Comparison of ENCODE assay signal across 11 cellular contexts in the genomic region with DNA sequence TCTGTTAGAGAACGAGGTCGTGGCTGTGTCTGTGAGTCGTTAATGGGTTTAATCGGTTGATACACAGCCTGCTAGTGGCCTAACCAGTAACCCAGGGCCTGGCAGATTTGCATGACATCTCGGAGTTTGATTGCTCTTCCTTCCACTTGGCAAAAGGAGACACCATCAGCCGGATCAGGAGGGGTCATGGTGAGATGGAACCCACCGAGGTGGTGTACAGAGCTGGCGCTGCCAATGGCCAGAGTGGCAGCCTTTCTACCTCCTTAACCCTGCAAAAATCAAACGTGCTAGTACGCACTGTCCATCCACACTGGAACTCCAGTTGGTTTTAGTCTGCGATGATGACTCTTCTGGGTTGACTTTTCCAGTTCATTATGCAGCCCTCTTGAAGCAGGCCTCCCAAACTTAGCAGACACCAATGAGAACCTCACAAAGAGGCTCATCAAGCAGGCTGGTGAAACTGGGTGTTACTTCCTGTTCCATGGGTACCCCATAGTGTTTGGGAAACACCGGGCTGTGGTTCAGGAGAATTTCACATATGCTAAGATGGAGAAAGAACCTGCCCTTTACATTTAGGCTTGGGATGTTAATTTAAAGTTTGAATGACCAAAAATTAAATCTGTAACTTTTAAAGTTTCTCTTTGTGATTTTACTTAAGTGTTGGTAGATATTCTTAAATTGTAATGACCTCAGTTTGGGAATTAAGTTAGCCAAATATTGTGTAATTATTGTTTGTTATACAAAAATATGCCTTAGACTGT. TPM values are rescaled to one million over a fixed set of nuclear protein-coding genes. Genes with fewer than 3 reads are reported as not detected.
DNase-seq lines count a peak whose midpoint lies in the region; ATAC-seq and TF ChIP-seq lines count a peak whose summit lies in the region.
"Had no signal": no experiment of that assay in that cellular context is flagged by ENCODE, and none has a peak within 500 bp of the region (broad histone marks: within the 10 kb centered on the region; RNA-seq: fewer than 3 reads in every experiment).

No MANE protein-coding gene starts in this region.

- in situ Hi-C loops in gastrocnemius medialis (cut with MboI; ENCODE audit: low sequenced_read_pairs in 4 of 4) = loop anchor here in 3 of 4 donors (5.0 to 25.0 kb wide), 4 partner anchors 710 to 968 kb away; no protein-coding TSS in a partner anchor

- no peak for TF ChIP-seq POLR2A in gastrocnemius medialis (IDR thresholded peaks at IDR 0.05)

- WGBS in ectodermal cell, 2 experiments = 49 to 55% methylated on average over 12 of the region's 12 CpGs

- ATAC-seq in HG02840 (IDR thresholded peaks at IDR 0.05; ENCODE audit: low FRiP score, unreplicated experiment) (no peak), gastrocnemius medialis (no peak)
- ATAC-seq: pancreas had no signal

- no peaks in the 10 kb centered on the region for H3K36me3 ChIP-seq in ectodermal cell (ENCODE audit: control insufficient read depth, insufficient read depth, low read length)
- no peaks in the 10 kb centered on the region for H3K36me3 ChIP-seq in gastrocnemius medialis
- H3K36me3 ChIP-seq: pancreas had no signal

- DNase-seq in ELF-1 (ENCODE audit: low read depth, low spot score) = peak; percentile 32
- peak; percentile 78 for DNase-seq in NCI-H526 treated with DMSO at 0.1 percent for 48 hours (lab: John Stamatoyannopoulos, UW)
- DNase-seq in neural crest cell (ENCODE audit: low read depth, low spot score) = no peak
- DNase-seq in GM19240 (ENCODE audit: insufficient read length, low spot score) = no peak
- DNase-seq in gastrocnemius medialis = no peak
- DNase-seq: hippocampal formation, NCI-H1105, pancreas had no signal

- H3K9me3 Mint-ChIP-seq in neural crest cell = no peaks in the 10 kb centered on the region

- H3K36me3 Mint-ChIP-seq in neural crest cell (ENCODE audit: low read depth) = peaks cover 11% of the 10 kb centered on the region

- H3K27ac ChIP-seq in ectodermal cell (ENCODE audit: insufficient read depth, low read depth, low read length, poor library complexity, severe bottlenecking) (no peak overlapping the region), gastrocnemius medialis (no peak overlapping the region)
- H3K27ac ChIP-seq: pancreas, VCaP had no signal

- peaks cover 35% of the 10 kb centered on the region for H3K4me1 ChIP-seq in ectodermal cell (ENCODE audit: control insufficient read depth, insufficient read depth, low read length)
- H3K4me1 ChIP-seq in gastrocnemius medialis = peaks cover 29 to 31% of the 10 kb centered on the region in 2 donors

- H3K27ac Mint-ChIP-seq in neural crest cell (ENCODE audit: unreplicated experiment) = peak overlapping the region; percentile 58

- H3K9me3 ChIP-seq in ectodermal cell (ENCODE audit: control insufficient read depth, low read length) (no peaks in the 10 kb centered on the region), gastrocnemius medialis (no peaks in the 10 kb centered on the region)
- H3K9me3 ChIP-seq: pancreas had no signal

- H3K4me3 Mint-ChIP-seq in neural crest cell = peak overlapping the region; percentile 97

- H3K4me1 Mint-ChIP-seq in neural crest cell = peaks cover 64% of the 10 kb centered on the region

- peak overlapping the region; percentile 72 for H3K4me3 ChIP-seq in ectodermal cell (ENCODE audit: insufficient read depth, low read depth, low read length)
- no peak overlapping the region for H3K4me3 ChIP-seq in gastrocnemius medialis

- intact Hi-C loops in gastrocnemius medialis (cut with DNase I; ENCODE audit: low total_unique reads) = loop anchor here (5.0 kb wide), 2 partner anchors 968 to 1288 kb away; a partner anchor contains a TSS

- H3K27me3 ChIP-seq in ectodermal cell (ENCODE audit: control insufficient read depth, insufficient read depth, low read length, poor library complexity, severe bottlenecking) (peaks cover 54% of the 10 kb centered on the region), gastrocnemius medialis (peaks cover 30 to 80% (median 79%) of the 10 kb centered on the region in 3 donors)

- TF ChIP-seq CTCF in neural crest cell (conservative IDR thresholded peaks at IDR 0.05) (no peak), gastrocnemius medialis (IDR thresholded peaks at IDR 0.05 in 4 of 5, conservative IDR thresholded peaks at IDR 0.05 in 1 of 5) (no peak)

- H3K27me3 Mint-ChIP-seq in neural crest cell (ENCODE audit: low read depth) = peaks cover 37% of the 10 kb centered on the region

RNA-seq across cellular contexts. Expression of a gene that starts 4.2 kb away (rescaled TPM):
- polyA plus RNA-seq in ectodermal cell (2013, experiment 1 of 4) = 18.3 TPM
- 17.4 TPM for polyA plus RNA-seq in ectodermal cell (2013, experiment 2 of 4)
- 19.5 TPM for polyA plus RNA-seq in ectodermal cell (2013, experiment 3 of 4)
- polyA plus RNA-seq in ectodermal cell (2013, experiment 4 of 4) = 20.7 TPM
- total RNA-seq in neural crest cell = 57.0 and 58.3 TPM in 2 replicates
- 1 to 10 TPM in 2 of 4 donors, under 1 TPM in 2; 0.10 to 4.0 (median 0.82) TPM for total RNA-seq in gastrocnemius medialis

Comparison
In these comparisons a context has a peak if more than half of its experiments do, and no peak if none do; other contexts are left out.
1. DNase-seq: peak in ELF-1 (single experiment) and NCI-H526 treated with DMSO at 0.1 percent for 48 hours (single experiment); none in neural crest cell (single experiment), GM19240 (single experiment) and gastrocnemius medialis (0 of 2).
2. RNA of a gene that starts 4.2 kb away (total RNA-seq): 57.0 to 58.3 TPM in neural crest cell; 0.10 to 4.0 TPM in gastrocnemius medialis; every median in the first group is over 10 times any median in the second.